8 cellular contexts compared by ENCODE assay signal in genomic region chr15:99250494-99251435, GRCh38. TPM values are rescaled to one million over a fixed set of nuclear protein-coding genes. Genes with fewer than 3 reads are reported as not detected.
DNase-seq lines count a peak whose midpoint lies in the region; ATAC-seq and TF ChIP-seq lines count a peak whose summit lies in the region.

No MANE protein-coding gene starts in this region.

- H3K9me3 ChIP-seq in thymus (ENCODE audit: control insufficient read depth): no peaks in the 10 kb centered on the region

- H3K4me1 Mint-ChIP-seq in osteocyte (ENCODE audit: unreplicated experiment): peaks cover 35% of the 10 kb centered on the region

- no peak overlapping the region for H3K4me3 Mint-ChIP-seq in osteocyte (ENCODE audit: unreplicated experiment)

- H3K27ac Mint-ChIP-seq in activated naive CD4-positive, alpha-beta T cell treated with anti-CD3 and anti-CD28 coated beads, Interleukin-2, amount 50 U/mL, for 72 hours: peak overlapping the region; percentile 79 to 96
- peak overlapping the region; percentile 96 for H3K27ac Mint-ChIP-seq in osteocyte (ENCODE audit: unreplicated experiment)

- no peaks in the 10 kb centered on the region for H3K27me3 ChIP-seq in thymus (ENCODE audit: control insufficient read depth, insufficient read depth)

- 8% methylated on average over 51 of the region's 51 CpGs for WGBS in thymus

- ATAC-seq in HG02571 (IDR thresholded peaks at IDR 0.05; ENCODE audit: unreplicated experiment): peak; percentile 95
- ATAC-seq in activated naive CD4-positive, alpha-beta T cell treated with anti-CD3 and anti-CD28 coated beads, Interleukin-2, amount 50 U/mL, for 72 hours: peak; percentile 98

- intact Hi-C loops in head of caudate nucleus (cut with DNase I): loop anchor here (10.0 kb wide), 1 partner anchor 484 kb away; the partner anchor contains the start of gene LYSMD4

- H3K36me3 Mint-ChIP-seq in activated naive CD4-positive, alpha-beta T cell treated with anti-CD3 and anti-CD28 coated beads, Interleukin-2, amount 50 U/mL, for 72 hours: peaks cover 6 to 8% of the 10 kb centered on the region in 2 donors
- H3K36me3 Mint-ChIP-seq in osteocyte (ENCODE audit: unreplicated experiment): peaks cover 2% of the 10 kb centered on the region

- peak overlapping the region; percentile 99 for H3K4me3 ChIP-seq in GM08714 (ENCODE audit: low read length)
- peak overlapping the region; percentile 79 for H3K4me3 ChIP-seq in NB4 (ENCODE audit: low read depth, low read length)
- H3K4me3 ChIP-seq in thymus (ENCODE audit: low read length): peak overlapping the region; percentile 95

- H3K36me3 ChIP-seq in thymus (ENCODE audit: control insufficient read depth, insufficient read depth): no peaks in the 10 kb centered on the region

- DNase-seq in NB4 (ENCODE audit: low read depth): peak; percentile 99
- peak; percentile 99 for DNase-seq in SK-N-DZ (ENCODE audit: low spot score)
- peak; percentile 95 to 98 for DNase-seq in activated naive CD4-positive, alpha-beta T cell treated with anti-CD3 and anti-CD28 coated beads, Interleukin-2, amount 50 U/mL, for 72 hours (ENCODE audit: low spot score in 2 of 2)
- DNase-seq in head of caudate nucleus: peak; percentile 95 to 100 (median 98)
- DNase-seq in osteocyte (ENCODE audit: extremely low spot score, unreplicated experiment): peak; percentile 99

- H3K4me1 ChIP-seq in thymus (ENCODE audit: control insufficient read depth, insufficient read depth, low read length): peaks cover 7% of the 10 kb centered on the region

- peak; percentile 98 for TF ChIP-seq POLR2A in NB4 (IDR thresholded peaks at IDR 0.05; ENCODE audit: extremely low read depth, insufficient read length)

- peak overlapping the region; percentile 92 for H3K27ac ChIP-seq in thymus (ENCODE audit: low read depth)

- TF ChIP-seq CTCF in NB4 (IDR thresholded peaks at IDR 0.05; ENCODE audit: low read depth, low read length): no peak
- TF ChIP-seq CTCF in osteocyte (IDR thresholded peaks at IDR 0.05): no peak

- no peaks in the 10 kb centered on the region for H3K9me3 Mint-ChIP-seq in activated naive CD4-positive, alpha-beta T cell treated with anti-CD3 and anti-CD28 coated beads, Interleukin-2, amount 50 U/mL, for 72 hours
- H3K9me3 Mint-ChIP-seq in osteocyte (ENCODE audit: unreplicated experiment): no peaks in the 10 kb centered on the region

- H3K27me3 Mint-ChIP-seq in osteocyte (ENCODE audit: unreplicated experiment): no peaks in the 10 kb centered on the region

RNA-seq across cellular contexts. Expression of gene LRRC28, which starts 0.5 kb away (rescaled TPM):
- 20.0 and 23.0 TPM in 2 replicates for polyA plus RNA-seq in SK-N-DZ (2014; cell fraction: cytosol; rRNA removed)
- 12.7 and 17.3 TPM in 2 replicates for polyA plus RNA-seq in SK-N-DZ (2014; cell fraction: nucleus; rRNA removed)
- total RNA-seq in activated naive CD4-positive, alpha-beta T cell treated with anti-CD3 and anti-CD28 coated beads, Interleukin-2, amount 50 U/mL, for 72 hours: 10 to 100 TPM; 21.3 to 27.7 TPM
- total RNA-seq in osteocyte: 27.4 and 27.6 TPM in 2 replicates
- 11.0 TPM for polyA plus RNA-seq in thymus

RNA-seq across cellular contexts. Expression of gene TTC23, which starts 1.4 kb away (rescaled TPM):
- 3.9 and 5.0 TPM in 2 replicates for polyA plus RNA-seq in SK-N-DZ (2014; cell fraction: cytosol; rRNA removed)
- 4.7 and 5.9 TPM in 2 replicates for polyA plus RNA-seq in SK-N-DZ (2014; cell fraction: nucleus; rRNA removed)
- total RNA-seq in activated naive CD4-positive, alpha-beta T cell treated with anti-CD3 and anti-CD28 coated beads, Interleukin-2, amount 50 U/mL, for 72 hours: 1 to 10 TPM; 3.1 to 3.6 TPM
- 23.1 and 23.5 TPM in 2 replicates for total RNA-seq in osteocyte
- polyA plus RNA-seq in thymus: 7.7 TPM

Comparison
In these comparisons a context has a peak if more than half of its experiments do, and no peak if none do; other contexts are left out.
1. Peak in every context shown above with its lines: DNase-seq, ATAC-seq, H3K4me3 ChIP-seq and H3K27ac ChIP-seq.